ENCODE assay signal across 8 cellular contexts in genomic region chr3:18424213-18424861, GRCh38. TPM values are rescaled to one million over a fixed set of nuclear protein-coding genes. Genes with fewer than 3 reads are reported as not detected.
DNase-seq lines count a peak whose midpoint lies in the region; ATAC-seq and TF ChIP-seq lines count a peak whose summit lies in the region.

No MANE protein-coding gene starts in this region.

- H3K9me3 Mint-ChIP-seq in activated CD8-positive, alpha-beta T cell treated with anti-CD3 and anti-CD28 coated beads for 36 hours = no peaks in the 10 kb centered on the region

- peak overlapping the region; percentile 97 for H3K27ac Mint-ChIP-seq in activated CD8-positive, alpha-beta T cell treated with anti-CD3 and anti-CD28 coated beads for 36 hours

- peak; percentile 13 for ATAC-seq in Right ventricle myocardium inferior
- ATAC-seq in activated CD8-positive, alpha-beta T cell treated with anti-CD3 and anti-CD28 coated beads for 36 hours = no peak
- no peak for ATAC-seq in GM18873 (IDR thresholded peaks at IDR 0.05; ENCODE audit: low FRiP score, unreplicated experiment)
- ATAC-seq in HG03571 (IDR thresholded peaks at IDR 0.05; ENCODE audit: unreplicated experiment) = no peak
- no peak for ATAC-seq in HG03378 (IDR thresholded peaks at IDR 0.05; ENCODE audit: unreplicated experiment)

- CTCF ChIA-PET in activated CD8-positive, alpha-beta T cell treated with anti-CD3 and anti-CD28 coated beads for 36 hours (lab: Charles Lee) = interaction anchor here (0.6 kb wide), 1 partner anchor 11 kb away, joined by 3 read pairs; no protein-coding TSS in a partner anchor

- peak; percentile 32 for DNase-seq in Right ventricle myocardium inferior (ENCODE audit: missing footprints)
- DNase-seq in cardiac septum (ENCODE audit: low spot score) = no peak
- DNase-seq in activated CD8-positive, alpha-beta T cell treated with anti-CD3 and anti-CD28 coated beads for 36 hours = peak; percentile 36
- peak; percentile 66 for DNase-seq in globus pallidus (ENCODE audit: low spot score)
- DNase-seq in pons (ENCODE audit: low spot score) = peak; percentile 55

- peaks cover 76% of the 10 kb centered on the region for H3K36me3 Mint-ChIP-seq in activated CD8-positive, alpha-beta T cell treated with anti-CD3 and anti-CD28 coated beads for 36 hours (ENCODE audit: low read depth)

- TF ChIP-seq CTCF in activated CD8-positive, alpha-beta T cell treated with anti-CD3 and anti-CD28 coated beads for 36 hours (IDR thresholded peaks at IDR 0.05) = no peak

- intact Hi-C loops in Right ventricle myocardium inferior (cut with DNase I) = loop anchor here (2.0 kb wide), 1 partner anchor 20 kb away; no protein-coding TSS in a partner anchor
- intact Hi-C loops in cardiac septum (cut with DNase I) = loop anchor here (2.0 kb wide), 1 partner anchor 20 kb away; no protein-coding TSS in a partner anchor
- intact Hi-C loops in activated CD8-positive, alpha-beta T cell treated with anti-CD3 and anti-CD28 coated beads for 36 hours (cut with micrococcal nuclease) = loop anchor here (2.0 to 5.0 kb wide), 2 partner anchors 18 to 318 kb away; no protein-coding TSS in a partner anchor

- H3K27me3 Mint-ChIP-seq in activated CD8-positive, alpha-beta T cell treated with anti-CD3 and anti-CD28 coated beads for 36 hours = no peaks in the 10 kb centered on the region

- H3K4me3 Mint-ChIP-seq in activated CD8-positive, alpha-beta T cell treated with anti-CD3 and anti-CD28 coated beads for 36 hours = peak overlapping the region; percentile 90

- POLR2A ChIA-PET in activated CD8-positive, alpha-beta T cell treated with anti-CD3 and anti-CD28 coated beads for 36 hours (lab: Charles Lee) = interaction anchor here (0.6 to 13.2 kb wide), 9 partner anchors 10 to 318 kb away, joined by 3 to 330 read pairs (median 5); no protein-coding TSS in a partner anchor

- peaks cover 70% of the 10 kb centered on the region for H3K4me1 Mint-ChIP-seq in activated CD8-positive, alpha-beta T cell treated with anti-CD3 and anti-CD28 coated beads for 36 hours (ENCODE audit: low read depth)

RNA-seq across cellular contexts. Expression of gene SATB1, which starts 0.8 kb away (rescaled TPM):
- total RNA-seq in Right ventricle myocardium inferior = 41.6 TPM
- total RNA-seq in cardiac septum = 56.9 TPM
- 100 to 1,000 TPM; 208 to 213 TPM for total RNA-seq in activated CD8-positive, alpha-beta T cell treated with anti-CD3 and anti-CD28 coated beads for 36 hours
